18 cellular contexts compared by ENCODE assay signal in the genomic region with DNA sequence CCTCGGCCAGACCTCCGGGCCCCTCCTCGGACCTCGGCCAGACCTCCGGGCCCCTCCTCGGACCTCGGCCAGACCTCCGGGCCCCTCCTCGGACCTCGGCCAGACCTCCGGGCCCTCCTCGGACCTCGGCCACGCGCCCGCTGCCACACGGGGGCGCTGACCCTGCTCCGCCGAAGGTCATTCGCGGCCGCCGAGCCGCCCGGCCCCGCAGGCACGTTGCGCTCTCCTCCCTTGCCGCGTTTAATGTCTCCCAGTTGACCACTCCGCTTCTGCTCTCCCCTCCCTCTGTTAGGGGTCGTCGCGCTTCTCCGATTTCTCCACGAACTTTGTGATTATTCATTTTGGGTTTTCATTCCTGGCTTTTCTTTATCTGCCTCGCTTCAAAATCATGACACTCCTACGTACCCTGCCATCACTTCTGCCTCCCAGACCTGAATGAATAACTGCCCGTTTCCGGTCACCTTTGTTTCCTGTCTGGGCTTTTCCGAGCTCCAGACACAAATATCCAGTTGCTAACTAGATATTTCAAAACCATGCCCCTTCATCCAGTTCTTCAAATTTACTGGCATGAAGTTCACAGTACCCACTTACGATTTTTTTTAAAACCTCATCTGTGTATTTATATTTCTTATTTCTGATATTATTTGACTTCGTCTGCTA. TPM values are rescaled to one million over a fixed set of nuclear protein-coding genes. Genes with fewer than 3 reads are reported as not detected.
DNase-seq lines count a peak whose midpoint lies in the region; ATAC-seq, FAIRE-seq and TF ChIP-seq lines count a peak whose summit lies in the region.
"Had no signal": no experiment of that assay in that cellular context is flagged by ENCODE, and none has a peak within 500 bp of the region (broad histone marks: within the 10 kb centered on the region; RNA-seq: fewer than 3 reads in every experiment).

No MANE protein-coding gene starts in this region.

- H3K27ac ChIP-seq in HepG2 (ENCODE audit: extremely low read length, insufficient read depth, low read length) (no peak overlapping the region), right lobe of liver (no peak overlapping the region), mesodermal cell (ENCODE audit: low read depth, low read length, severe bottlenecking) (peak overlapping the region; percentile 85), lower lobe of right lung (no peak overlapping the region)

- no peaks in the 10 kb centered on the region for H3K9me3 Mint-ChIP-seq in chondrocyte (ENCODE audit: low read depth)

- BruUV-seq in HepG2 (replicated peaks; lab: Mats Ljungman, UMichigan) = no TSS peak

- peaks cover 16% of the 10 kb centered on the region for H3K4me1 Mint-ChIP-seq in chondrocyte (ENCODE audit: low read depth)

- intact Hi-C loops in HepG2 (cut with micrococcal nuclease; ENCODE audit: unreplicated experiment) = no loop called here
- intact Hi-C loops in right lobe of liver (cut with DNase I) = no loop called here
- intact Hi-C loops in lower lobe of right lung (cut with DNase I) = no loop called here

- WGBS in HepG2 (ENCODE audit: low lambda C conversion rate) = 84% methylated on average over 38 of the region's 44 CpGs
- WGBS in right lobe of liver (ENCODE audit: insufficient coverage, low coverage, low lambda C conversion rate, missing lambda C conversion rate) = 85% methylated on average over 44 of the region's 44 CpGs
- 88 to 91% methylated on average over 29 to 30 of the region's 44 CpGs for WGBS in mesodermal cell (ENCODE audit: insufficient coverage in 2 of 2), 2 experiments

- no peak overlapping the region for H3K4me3 Mint-ChIP-seq in chondrocyte (ENCODE audit: unreplicated experiment)

- no peak for FAIRE-seq in HepG2 (lab: Jason Lieb, UNC)
- FAIRE-seq: G401.6, HTR-8/SVneo had no signal

- CTCF ChIA-PET in HepG2 (lab: Yijun Ruan, JAX; ENCODE audit: low intra/inter-chr PET ratio, low total read pairs) = no interaction called here

- TF ChIP-seq RAD21 in HepG2 (CRISPR knock-in tag; IDR thresholded peaks at IDR 0.05) = no peak

- H3K36me3 ChIP-seq in HepG2 (replicated peaks in 1 of 2; ENCODE audit: control insufficient read depth in 1 of 2, insufficient read depth in 2 of 2, low read length in 2 of 2) (no peaks in the 10 kb centered on the region), right lobe of liver (no peaks in the 10 kb centered on the region), mesodermal cell (ENCODE audit: control insufficient read depth, insufficient read depth, low read length) (no peaks in the 10 kb centered on the region), lower lobe of right lung (no peaks in the 10 kb centered on the region)

- H3K79me2 ChIP-seq in HepG2 (ENCODE audit: insufficient read depth, low read length) = no peaks in the 10 kb centered on the region

- H3K27me3 ChIP-seq in HepG2 (ENCODE audit: control insufficient read depth in 1 of 2, insufficient read depth in 2 of 2, low read length in 2 of 2) = no peaks in the 10 kb centered on the region
- no peaks in the 10 kb centered on the region for H3K27me3 ChIP-seq in right lobe of liver
- no peaks in the 10 kb centered on the region for H3K27me3 ChIP-seq in lower lobe of right lung (ENCODE audit: low read depth)

- H4K20me1 ChIP-seq in HepG2 (ENCODE audit: insufficient read depth, low read length) = no peaks in the 10 kb centered on the region

- H3K27me3 Mint-ChIP-seq in chondrocyte (ENCODE audit: low read depth) = no peaks in the 10 kb centered on the region

- TF ChIP-seq POLR2A in HepG2 (IDR thresholded peaks at IDR 0.05; ENCODE audit: insufficient read depth in 1 of 2, low read depth in 2 of 2, low read length in 2 of 2) (no peak), right lobe of liver (IDR thresholded peaks at IDR 0.05) (no peak)

- H3K4me1 ChIP-seq in HepG2 (ENCODE audit: insufficient read depth, low read length) = no peaks in the 10 kb centered on the region
- H3K4me1 ChIP-seq in right lobe of liver = no peaks in the 10 kb centered on the region
- peaks cover 24% of the 10 kb centered on the region for H3K4me1 ChIP-seq in mesodermal cell (ENCODE audit: control insufficient read depth, insufficient read depth, low read length, poor library complexity, severe bottlenecking)
- H3K4me1 ChIP-seq in lower lobe of right lung = peaks cover 19% of the 10 kb centered on the region

- H3K9me3 ChIP-seq in HepG2 (ENCODE audit: low read length) (no peaks in the 10 kb centered on the region), right lobe of liver (no peaks in the 10 kb centered on the region), mesodermal cell (ENCODE audit: control insufficient read depth, low read length) (peaks cover 9% of the 10 kb centered on the region), lower lobe of right lung (no peaks in the 10 kb centered on the region)

- no peak overlapping the region for H2AFZ ChIP-seq in HepG2 (ENCODE audit: low read length)

- no peak for DNase-seq in HepG2 (ENCODE audit: low spot score)
- DNase-seq in right lobe of liver = no peak
- DNase-seq in chondrocyte (ENCODE audit: low spot score) = peak; percentile 40
- DNase-seq in DMS53 treated with DMSO at 0.1 percent for 48 hours (lab: John Stamatoyannopoulos, UW; ENCODE audit: unreplicated experiment) = no peak
- DNase-seq in lower lobe of right lung = no peak
- DNase-seq: C1 segment of cervical spinal cord, DMS79 treated with DMSO at 0.1 percent for 48 hours, NCI-H146, NCI-H2081 treated with DMSO at 0.1 percent for 48 hours, NCI-H2227 treated with DMSO at 0.1 percent for 48 hours, NCI-H526, OCI-M1 had no signal

- no peak overlapping the region for H3K4me3 ChIP-seq in HepG2 (replicated peaks in 1 of 3; ENCODE audit: insufficient read depth in 1 of 3, low read depth in 2 of 3, low read length in 3 of 3)
- no peak overlapping the region for H3K4me3 ChIP-seq in right lobe of liver
- H3K4me3 ChIP-seq in mesodermal cell (ENCODE audit: extremely low read depth, insufficient read depth, low read length, poor library complexity, severe bottlenecking) = no peak overlapping the region
- no peak overlapping the region for H3K4me3 ChIP-seq in lower lobe of right lung

- no peak overlapping the region for H3K9ac ChIP-seq in HepG2 (ENCODE audit: insufficient read depth, low read depth, low read length)

- no peak overlapping the region for H3K4me2 ChIP-seq in HepG2 (ENCODE audit: low read depth, low read length)

- POLR2A ChIA-PET in HepG2 (lab: Yijun Ruan, JAX) = no interaction called here

- H3K27ac Mint-ChIP-seq in chondrocyte (ENCODE audit: unreplicated experiment) = no peak overlapping the region

- no peaks in the 10 kb centered on the region for H3K36me3 Mint-ChIP-seq in chondrocyte (ENCODE audit: low read depth)

- TF ChIP-seq EP300 in HepG2 (IDR thresholded peaks at IDR 0.05; ENCODE audit: low read depth in 2 of 2, low read length in 2 of 2) = no peak
- no peak for TF ChIP-seq EP300 in HepG2 (CRISPR knock-in tag; IDR thresholded peaks at IDR 0.05; ENCODE audit: borderline replicate concordance)

- ATAC-seq in HepG2 (no peak), right lobe of liver (no peak), GM21723 (IDR thresholded peaks at IDR 0.05; ENCODE audit: unreplicated experiment) (no peak), HG02870 (IDR thresholded peaks at IDR 0.05; ENCODE audit: unreplicated experiment) (no peak), lower lobe of right lung (no peak)

- in situ Hi-C loops in HepG2 (cut with HindIII; ENCODE audit: extremely low pct_ligation_motif_present, low pct_unique_long_range_greater_than_20kb) = no loop called here

- TF ChIP-seq CTCF in HepG2 (CRISPR knock-in tag; IDR thresholded peaks at IDR 0.05) (no peak), right lobe of liver (IDR thresholded peaks at IDR 0.05) (no peak), chondrocyte (IDR thresholded peaks at IDR 0.05) (no peak), lower lobe of right lung (IDR thresholded peaks at IDR 0.05) (no peak)

RNA-seq across cellular contexts. Expression of gene COLEC12, which starts 14.8 kb away (rescaled TPM):
- total RNA-seq in HepG2 (2016; rRNA removed; fragmentation: Illumina TruSeq; extraction: Trizol) (0.02 TPM in 1 of 2 replicates, not detected in the other), right lobe of liver (under 1 TPM in 5 of 6 experiments, not detected in 1; 0.12 to 1.00 (median 0.37) TPM), chondrocyte (2.1 to 17.8 TPM (median 2.2 TPM) in 3 replicates), lower lobe of right lung (79.2 TPM)
- not detected in 2 replicates for total RNA-seq in HepG2 (2016; cell fraction: cytosol; rRNA removed; fragmentation: Illumina TruSeq; extraction: Trizol; ENCODE audit: low read depth)
- total RNA-seq in HepG2 (2016; cell fraction: insoluble cytoplasmic fraction; rRNA removed; fragmentation: Illumina TruSeq; extraction: Trizol) = 0.02 TPM in 1 of 2 replicates, not detected in the other
- total RNA-seq in HepG2 (2016; cell fraction: membrane; rRNA removed; fragmentation: Illumina TruSeq; extraction: Trizol) = not detected in 2 replicates
- 0.06 TPM in 1 of 2 replicates, not detected in the other for total RNA-seq in HepG2 (2016; cell fraction: nucleus; rRNA removed; fragmentation: Illumina TruSeq; extraction: Trizol)
- 0.11 and 0.21 TPM in 2 replicates for polyA plus RNA-seq in HepG2 (2011; rRNA removed)
- 0.09 and 0.13 TPM in 2 replicates for polyA plus RNA-seq in HepG2 (2011; cell fraction: cytosol; rRNA removed)
- polyA plus RNA-seq in HepG2 (2011; cell fraction: nucleus; rRNA removed) = 0.14 TPM in 2 replicates
- polyA plus RNA-seq in HepG2 (2012) = 0.80 and 1.8 TPM in 2 replicates
- 0.02 TPM in 1 of 2 replicates, not detected in the other for polyA plus RNA-seq in HepG2 (2016; cell fraction: cytosol; fragmentation: Illumina TruSeq; extraction: Trizol; ENCODE audit: low read depth)
- not detected in 2 replicates for polyA plus RNA-seq in HepG2 (2016; cell fraction: insoluble cytoplasmic fraction; fragmentation: Illumina TruSeq; extraction: Trizol; ENCODE audit: low read depth)
- polyA plus RNA-seq in HepG2 (2016; cell fraction: membrane; fragmentation: Illumina TruSeq; extraction: Trizol; ENCODE audit: low read depth) = not detected in 2 replicates
- 0.09 TPM in 1 of 2 replicates, not detected in the other for polyA plus RNA-seq in HepG2 (2016; cell fraction: nucleus; fragmentation: Illumina TruSeq; extraction: Trizol; ENCODE audit: insufficient read depth, low read depth)
- polyA minus RNA-seq in HepG2 (2011; rRNA and poly(A)+ RNA removed; ENCODE audit: low replicate concordance) = 0.04 TPM in 1 of 2 replicates, not detected in the other
- 0.10 TPM in 1 of 2 replicates, not detected in the other for polyA minus RNA-seq in HepG2 (2011; cell fraction: cytosol; rRNA and poly(A)+ RNA removed)
- polyA minus RNA-seq in HepG2 (2011; cell fraction: nucleus; rRNA and poly(A)+ RNA removed) = 0.13 and 0.25 TPM in 2 replicates
- polyA plus RNA-seq in mesodermal cell (2013, experiment 1 of 2) = 67.9 TPM
- polyA plus RNA-seq in mesodermal cell (2013, experiment 2 of 2) = 67.8 TPM
- total RNA-seq: A172 had no signal
